9 cellular contexts compared by ENCODE assay signal in genomic region chr1:246492611-246493245, GRCh38. TPM values are rescaled to one million over a fixed set of nuclear protein-coding genes. Genes with fewer than 3 reads are reported as not detected.
DNase-seq lines count a peak whose midpoint lies in the region; ATAC-seq and TF ChIP-seq lines count a peak whose summit lies in the region.
"Had no signal": no experiment of that assay in that cellular context is flagged by ENCODE, and none has a peak within 500 bp of the region (broad histone marks: within the 10 kb centered on the region; RNA-seq: fewer than 3 reads in every experiment).

No MANE protein-coding gene starts in this region.

- 0 out of 2 replicates have a peak, but pooled peaks cover 4% of the 10 kb centered on the region for H3K4me1 ChIP-seq in GM23338 (ENCODE audit: insufficient read depth)
- no peaks in the 10 kb centered on the region for H3K4me1 ChIP-seq in tibial artery

- peaks cover 32% of the 10 kb centered on the region for H3K79me2 ChIP-seq in GM23338 (replicated peaks; ENCODE audit: insufficient read depth)

- no peak overlapping the region for H2AFZ ChIP-seq in GM23338

- TF ChIP-seq CTCF in GM23338 (conservative IDR thresholded peaks at IDR 0.05; ENCODE audit: low read depth in 2 of 2) = peak; percentile 84 to 86
- TF ChIP-seq CTCF in VCaP (conservative IDR thresholded peaks at IDR 0.05) = peak; percentile 96
- TF ChIP-seq CTCF in epithelial cell of esophagus (IDR thresholded peaks at IDR 0.05; ENCODE audit: insufficient read depth, low read depth, low read length, missing control alignments) = peak; percentile 96
- TF ChIP-seq CTCF in tibial artery (IDR thresholded peaks at IDR 0.05) = peak; percentile 58 to 67

- DNase-seq in CD1c-positive myeloid dendritic cell (ENCODE audit: extremely low spot score) (peak; percentile 31), GM23338 (ENCODE audit: low spot score) (peak; percentile 83), NCI-H2107 (lab: John Stamatoyannopoulos, UW) (peak; percentile 69), epithelial cell of esophagus (ENCODE audit: low read depth) (peak; percentile 78), middle frontal gyrus (ENCODE audit: extremely low spot score, low spot score) (peak; percentile 28), tibial artery (peak in 1 of 2 donors; percentile 29)

- H3K9me3 Mint-ChIP-seq in GM23338 = no peaks in the 10 kb centered on the region

- no peaks in the 10 kb centered on the region for H3F3A ChIP-seq in GM23338 (replicated peaks; ENCODE audit: low read depth)

- intact Hi-C loops in tibial artery (cut with DNase I; ENCODE audit: low total_unique reads) = loop anchor here (10.0 kb wide), 1 partner anchor 1338 kb away; the partner anchor contains the start of gene KIF26B

- no peak overlapping the region for H3K27ac ChIP-seq in GM23338 (ENCODE audit: low read depth)
- H3K27ac ChIP-seq in VCaP = peak overlapping the region; percentile 38
- no peak overlapping the region for H3K27ac ChIP-seq in tibial artery
- H3K27ac ChIP-seq: neutrophil had no signal

- H3K36me3 Mint-ChIP-seq in GM23338 (ENCODE audit: low read depth) = no peaks in the 10 kb centered on the region

- H3K9me2 ChIP-seq in GM23338 (ENCODE audit: insufficient read depth) = no peaks in the 10 kb centered on the region

- no peak overlapping the region for H3K4me3 Mint-ChIP-seq in GM23338

- ATAC-seq in GM23338 = peak; percentile 93
- ATAC-seq in HG02870 (IDR thresholded peaks at IDR 0.05; ENCODE audit: unreplicated experiment) = no peak

- H3K9me3 ChIP-seq in tibial artery = no peaks in the 10 kb centered on the region
- H3K9me3 ChIP-seq: neutrophil had no signal

- H3K27me3 Mint-ChIP-seq in GM23338 (ENCODE audit: insufficient read depth, low read depth, poor library complexity) = peaks cover 2% of the 10 kb centered on the region

- H3K4me2 ChIP-seq in GM23338 = no peak overlapping the region

- peaks cover 7% of the 10 kb centered on the region for H3K4me1 Mint-ChIP-seq in GM23338

- no peaks in the 10 kb centered on the region for H3K36me3 ChIP-seq in GM23338 (ENCODE audit: insufficient read depth)
- H3K36me3 ChIP-seq in tibial artery = no peaks in the 10 kb centered on the region
- H3K36me3 ChIP-seq: neutrophil had no signal

- H3K27ac Mint-ChIP-seq in GM23338 = no peak overlapping the region

- H3K4me3 ChIP-seq in GM23338 (no peak overlapping the region), epithelial cell of esophagus (ENCODE audit: low read length) (no peak overlapping the region), tibial artery (no peak overlapping the region)

- H3K27me3 ChIP-seq in GM23338 (ENCODE audit: insufficient read depth) (no peaks in the 10 kb centered on the region), tibial artery (no peaks in the 10 kb centered on the region)
- H3K27me3 ChIP-seq: neutrophil had no signal

- H4K20me1 ChIP-seq in GM23338 (replicated peaks; ENCODE audit: insufficient read depth) = no peaks in the 10 kb centered on the region

TF ChIP-seq in GM23338, 12 proteins besides CTCF, POLR2A, EP300 and RAD21:
- TF ChIP-seq JUNB (IDR thresholded peaks at IDR 0.05; ENCODE audit: unreplicated experiment) (no peak), EZH2 (IDR thresholded peaks at IDR 0.05; ENCODE audit: low read depth, unreplicated experiment) (no peak), STAT1 (IDR thresholded peaks at IDR 0.05; ENCODE audit: unreplicated experiment) (no peak), ETS1 (IDR thresholded peaks at IDR 0.05) (no peak), ZNF331 (CRISPR knock-in tag; IDR thresholded peaks at IDR 0.05; ENCODE audit: low read depth) (no peak)
- TF ChIP-seq, protein P1, sequence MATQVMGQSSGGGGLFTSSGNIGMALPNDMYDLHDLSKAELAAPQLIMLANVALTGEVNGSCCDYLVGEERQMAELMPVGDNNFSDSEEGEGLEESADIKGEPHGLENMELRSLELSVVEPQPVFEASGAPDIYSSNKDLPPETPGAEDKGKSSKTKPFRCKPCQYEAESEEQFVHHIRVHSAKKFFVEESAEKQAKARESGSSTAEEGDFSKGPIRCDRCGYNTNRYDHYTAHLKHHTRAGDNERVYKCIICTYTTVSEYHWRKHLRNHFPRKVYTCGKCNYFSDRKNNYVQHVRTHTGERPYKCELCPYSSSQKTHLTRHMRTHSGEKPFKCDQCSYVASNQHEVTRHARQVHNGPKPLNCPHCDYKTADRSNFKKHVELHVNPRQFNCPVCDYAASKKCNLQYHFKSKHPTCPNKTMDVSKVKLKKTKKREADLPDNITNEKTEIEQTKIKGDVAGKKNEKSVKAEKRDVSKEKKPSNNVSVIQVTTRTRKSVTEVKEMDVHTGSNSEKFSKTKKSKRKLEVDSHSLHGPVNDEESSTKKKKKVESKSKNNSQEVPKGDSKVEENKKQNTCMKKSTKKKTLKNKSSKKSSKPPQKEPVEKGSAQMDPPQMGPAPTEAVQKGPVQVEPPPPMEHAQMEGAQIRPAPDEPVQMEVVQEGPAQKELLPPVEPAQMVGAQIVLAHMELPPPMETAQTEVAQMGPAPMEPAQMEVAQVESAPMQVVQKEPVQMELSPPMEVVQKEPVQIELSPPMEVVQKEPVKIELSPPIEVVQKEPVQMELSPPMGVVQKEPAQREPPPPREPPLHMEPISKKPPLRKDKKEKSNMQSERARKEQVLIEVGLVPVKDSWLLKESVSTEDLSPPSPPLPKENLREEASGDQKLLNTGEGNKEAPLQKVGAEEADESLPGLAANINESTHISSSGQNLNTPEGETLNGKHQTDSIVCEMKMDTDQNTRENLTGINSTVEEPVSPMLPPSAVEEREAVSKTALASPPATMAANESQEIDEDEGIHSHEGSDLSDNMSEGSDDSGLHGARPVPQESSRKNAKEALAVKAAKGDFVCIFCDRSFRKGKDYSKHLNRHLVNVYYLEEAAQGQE (IDR thresholded peaks at IDR 0.05; ENCODE audit: unreplicated experiment) = no peak

RNA-seq across cellular contexts. Expression of gene SMYD3, which starts 14.4 kb away (rescaled TPM):
- 31.7 and 34.4 TPM in 2 replicates for total RNA-seq in GM23338 (2014; rRNA removed; shearing (Covaris generic))
- 31.8 and 34.1 TPM in 2 replicates for polyA plus RNA-seq in GM23338 (2016; fragmentation: Nextera tagmentation; extraction: Ambion mirVana)
